Comparison of ENCODE assay signal across 18 cellular contexts in genomic region chr1:201318504-201319340, GRCh38. TPM values are rescaled to one million over a fixed set of nuclear protein-coding genes. Genes with fewer than 3 reads are reported as not detected.
DNase-seq lines count a peak whose midpoint lies in the region; ATAC-seq, FAIRE-seq and TF ChIP-seq lines count a peak whose summit lies in the region.
"Had no signal": no experiment of that assay in that cellular context is flagged by ENCODE, and none has a peak within 500 bp of the region (broad histone marks: within the 10 kb centered on the region; RNA-seq: fewer than 3 reads in every experiment).

No MANE protein-coding gene starts in this region.

- TF ChIP-seq CTCF in mammary epithelial cell (conservative IDR thresholded peaks at IDR 0.05 in 1 of 2, IDR thresholded peaks at IDR 0.05 in 1 of 2; ENCODE audit: extremely low read depth in 1 of 2, insufficient read depth in 1 of 2, low read depth in 1 of 2, low read length in 2 of 2) = no peak

- ATAC-seq in GM18909 (IDR thresholded peaks at IDR 0.05; ENCODE audit: poor library complexity, unreplicated experiment) = no peak
- ATAC-seq in natural killer cell treated with Interleukin-12 subunit alpha and Interleukin-12 subunit beta and Interleukin-15 and Interleukin-18, amount 100 ng/mL, for 72 hours = no peak
- ATAC-seq: HCT116 had no signal

- H3K27ac ChIP-seq in mammary epithelial cell (ENCODE audit: insufficient read depth, low read depth, low read length) = peak overlapping the region; percentile 26
- H3K27ac ChIP-seq in skin epidermis = peak overlapping the region in 11 of 21 experiments; percentile 14 to 77 (median 54)
- H3K27ac ChIP-seq: SK-N-MC had no signal

- in situ Hi-C loops in mammary epithelial cell (cut with MboI; ENCODE audit: low sequenced_read_pairs in 2 of 2) = no loop called here

- no peaks in the 10 kb centered on the region for H3K9me3 ChIP-seq in mammary epithelial cell (replicated peaks; ENCODE audit: insufficient read depth, low read length)

- FAIRE-seq in H54 (lab: Jason Lieb, UNC) = no peak
- FAIRE-seq: HTR-8/SVneo had no signal

- H3K27ac Mint-ChIP-seq in natural killer cell treated with Interleukin-12 subunit alpha and Interleukin-12 subunit beta and Interleukin-15 and Interleukin-18, amount 100 ng/mL, for 72 hours = no peak overlapping the region
- H3K27ac Mint-ChIP-seq: CD4-positive, alpha-beta T cell had no signal

- 65% methylated on average over 7 of the region's 15 CpGs for WGBS in mammary epithelial cell (ENCODE audit: low coverage, missing lambda C conversion rate)

- TF ChIP-seq POLR2A in H54 (IDR thresholded peaks at IDR 0.05; ENCODE audit: low read depth, low read length) = no peak

- H3K9me3 Mint-ChIP-seq in natural killer cell treated with Interleukin-12 subunit alpha and Interleukin-12 subunit beta and Interleukin-15 and Interleukin-18, amount 100 ng/mL, for 72 hours = no peaks in the 10 kb centered on the region
- H3K9me3 Mint-ChIP-seq: CD4-positive, alpha-beta T cell had no signal

- no TSS peak for BruUV-seq in mammary epithelial cell (replicated peaks; lab: Mats Ljungman, UMichigan)

- no peak overlapping the region for H3K4me3 Mint-ChIP-seq in natural killer cell treated with Interleukin-12 subunit alpha and Interleukin-12 subunit beta and Interleukin-15 and Interleukin-18, amount 100 ng/mL, for 72 hours
- H3K4me3 Mint-ChIP-seq: CD4-positive, alpha-beta T cell had no signal

- peaks cover 4 to 15% of the 10 kb centered on the region in 2 donors for H3K27me3 Mint-ChIP-seq in natural killer cell treated with Interleukin-12 subunit alpha and Interleukin-12 subunit beta and Interleukin-15 and Interleukin-18, amount 100 ng/mL, for 72 hours
- H3K27me3 Mint-ChIP-seq: CD4-positive, alpha-beta T cell had no signal

- H3K27me3 ChIP-seq in mammary epithelial cell (ENCODE audit: insufficient read depth, low read length) = no peaks in the 10 kb centered on the region

- peaks cover 24% of the 10 kb centered on the region for H3K4me1 ChIP-seq in mammary epithelial cell (ENCODE audit: insufficient read depth, low read length)

- dilution Hi-C loops in mammary epithelial cell (cut with HindIII; ENCODE audit: low sequenced_read_pairs) = no loop called here

- peaks cover 38% of the 10 kb centered on the region for H3K79me2 ChIP-seq in mammary epithelial cell (ENCODE audit: insufficient read depth, low read length)

- H3K36me3 ChIP-seq in mammary epithelial cell (ENCODE audit: insufficient read depth, low read length) = peaks cover 57% of the 10 kb centered on the region

- intact Hi-C loops in mammary epithelial cell (cut with micrococcal nuclease) = no loop called here

- H3K36me3 Mint-ChIP-seq in natural killer cell treated with Interleukin-12 subunit alpha and Interleukin-12 subunit beta and Interleukin-15 and Interleukin-18, amount 100 ng/mL, for 72 hours = no peaks in the 10 kb centered on the region

- CTCF ChIA-PET in mammary epithelial cell (lab: Charles Lee; ENCODE audit: low non-redundant PET) = interaction anchor here (0.7 kb wide), 1 partner anchor 29 kb away, joined by 3 read pairs; no protein-coding TSS in a partner anchor

- DNase-seq in LHCN-M2 (ENCODE audit: low read depth) = peak; percentile 62
- DNase-seq in mammary epithelial cell = peak; percentile 57
- DNase-seq in inferior parietal cortex (ENCODE audit: extremely low spot score) = peak; percentile 12
- DNase-seq in activated CD4-positive, CD25-positive, alpha-beta regulatory T cell (lab: John Stamatoyannopoulos, UW) = no peak
- no peak for DNase-seq in natural killer cell treated with Interleukin-12 subunit alpha and Interleukin-12 subunit beta and Interleukin-15 and Interleukin-18, amount 100 ng/mL, for 72 hours (ENCODE audit: low spot score)
- DNase-seq in H54 (ENCODE audit: insufficient read length, low spot score) = no peak
- DNase-seq: ACHN; CD4-positive, alpha-beta T cell; DMS79; NCI-H1436; NCI-H2029 treated with DMSO at 0.1 percent for 48 hours; NCI-H774 had no signal

- H4K20me1 ChIP-seq in mammary epithelial cell (ENCODE audit: insufficient read depth, low read length) = no peaks in the 10 kb centered on the region

- H3K4me1 Mint-ChIP-seq in natural killer cell treated with Interleukin-12 subunit alpha and Interleukin-12 subunit beta and Interleukin-15 and Interleukin-18, amount 100 ng/mL, for 72 hours (ENCODE audit: low read depth in 2 of 2) = no peaks in the 10 kb centered on the region

- no peak overlapping the region for H3K4me3 ChIP-seq in mammary epithelial cell (replicated peaks in 1 of 3; ENCODE audit: insufficient read depth in 1 of 3, low read depth in 2 of 3, low read length in 3 of 3)
- no peak overlapping the region for H3K4me3 ChIP-seq in skin epidermis
- H3K4me3 ChIP-seq: SK-N-MC had no signal

- H2AFZ ChIP-seq in mammary epithelial cell (ENCODE audit: low read depth, low read length) = no peak overlapping the region

- peak overlapping the region; percentile 28 for H3K4me2 ChIP-seq in mammary epithelial cell (ENCODE audit: insufficient read depth, low read depth, low read length)

- H3K9ac ChIP-seq in mammary epithelial cell (ENCODE audit: insufficient read depth, low read length) = no peak overlapping the region

RNA-seq across cellular contexts. Expression of gene PKP1, which starts 35.4 kb away (rescaled TPM):
- total RNA-seq in LHCN-M2 (2014; rRNA removed) (not detected in 2 replicates), mammary epithelial cell (100 to 1,000 TPM; 102 to 201 TPM)
- polyA plus RNA-seq in LHCN-M2 (2012) = 0.24 TPM
- polyA plus RNA-seq in mammary epithelial cell = 155 TPM
- polyA minus RNA-seq in mammary epithelial cell = 253 TPM
- not detected for total RNA-seq in natural killer cell treated with Interleukin-12 subunit alpha and Interleukin-12 subunit beta and Interleukin-15 and Interleukin-18, amount 100 ng/mL, for 72 hours
- total RNA-seq: CD4-positive, alpha-beta T cell had no signal

RNA-seq across cellular contexts. Expression of gene TNNT2, which starts 58.8 kb away (rescaled TPM):
- total RNA-seq in LHCN-M2 (2014; rRNA removed) (62.1 and 156 TPM in 2 replicates), mammary epithelial cell (1 to 10 TPM in 1 of 2 donors, under 1 TPM in 1; 0.83 to 1.3 TPM)
- 624 TPM for polyA plus RNA-seq in LHCN-M2 (2012)
- 0.19 TPM for polyA plus RNA-seq in mammary epithelial cell
- polyA minus RNA-seq in mammary epithelial cell = not detected
- total RNA-seq in natural killer cell treated with Interleukin-12 subunit alpha and Interleukin-12 subunit beta and Interleukin-15 and Interleukin-18, amount 100 ng/mL, for 72 hours = not detected
- total RNA-seq: CD4-positive, alpha-beta T cell; NCI-H460 had no signal

Comparison
In these comparisons a context has a peak if more than half of its experiments do, and no peak if none do; other contexts are left out.
1. DNase-seq: peak in LHCN-M2 (single experiment), mammary epithelial cell (single experiment) and inferior parietal cortex (single experiment); none in activated CD4-positive, CD25-positive, alpha-beta regulatory T cell (0 of 4), natural killer cell treated with Interleukin-12 subunit alpha and Interleukin-12 subunit beta and Interleukin-15 and Interleukin-18, amount 100 ng/mL, for 72 hours (single experiment) and H54 (single experiment).
2. RNA of gene PKP1, which starts 35.4 kb away (total RNA-seq): 102 to 201 TPM in mammary epithelial cell; not detected in LHCN-M2 and not detected in natural killer cell treated with Interleukin-12 subunit alpha and Interleukin-12 subunit beta and Interleukin-15 and Interleukin-18, amount 100 ng/mL, for 72 hours; every median in the first group is over 100 times any median in the second.
3. RNA of gene TNNT2, which starts 58.8 kb away (total RNA-seq): 62.1 to 156 TPM in LHCN-M2; 0.83 to 1.3 TPM in mammary epithelial cell and not detected in natural killer cell treated with Interleukin-12 subunit alpha and Interleukin-12 subunit beta and Interleukin-15 and Interleukin-18, amount 100 ng/mL, for 72 hours; every median in the first group is over 10 times any median in the second.